8 cellular contexts compared by ENCODE assay signal in genomic region chr12:109052415-109053323, GRCh38. TPM values are rescaled to one million over a fixed set of nuclear protein-coding genes. Genes with fewer than 3 reads are reported as not detected.
DNase-seq lines count a peak whose midpoint lies in the region; ATAC-seq and TF ChIP-seq lines count a peak whose summit lies in the region.

Gene USP30, plus strand, starts transcription at chr12:109052576. Its CDS starts 103 bp downstream, at chr12:109052679.

- H3K4me3 ChIP-seq in AG04449 (ENCODE audit: low read depth, low read length) (peak within 1 kb of the TSS; percentile 94), cardiac fibroblast (replicated peaks in 1 of 2; ENCODE audit: low read depth in 2 of 2, low read length in 2 of 2) (peak within 1 kb of the TSS; percentile 93 to 96)

- no peaks in the 10 kb centered on the region for H3K27me3 Mint-ChIP-seq in WTC11 (ENCODE audit: low read depth)

- no peak within 1 kb of the TSS for H3K27ac Mint-ChIP-seq in WTC11

- H3K4me1 Mint-ChIP-seq in WTC11, result peaks cover 10% of the 10 kb centered on the region

- H3K9me3 Mint-ChIP-seq in WTC11, result no peaks in the 10 kb centered on the region

- POLR2A ChIA-PET in AG04449 (lab: Yijun Ruan, JAX), result interaction anchor here (0.6 kb wide), 1 partner anchor 195 kb away, joined by 3 read pairs; the partner anchor contains the start of gene SSH1
- POLR2A ChIA-PET in WTC11 (lab: Charles Lee), result interaction anchor here (0.9 to 1.3 kb wide), 2 partner anchors 17 to 101 kb away, joined by 3 read pairs; no protein-coding TSS in a partner anchor

- DNase-seq in AG04449 (ENCODE audit: low read depth, low spot score) (peak; percentile 41), NCI-H2196 treated with DMSO at 0.1 percent for 48 hours (lab: John Stamatoyannopoulos, UW; ENCODE audit: unreplicated experiment) (peak; percentile 70), WTC11 (ENCODE audit: low spot score) (peak; percentile 83), cardiac fibroblast (ENCODE audit: low read depth in 2 of 2) (peak; percentile 90 to 93), inferior parietal cortex (ENCODE audit: extremely low spot score) (peak; percentile 93), smooth muscle cell of the brain vasculature (ENCODE audit: low read depth, low spot score) (peak; percentile 57)

- CTCF ChIA-PET in AG04449 (lab: Yijun Ruan, JAX) (interaction anchor here (0.9 to 2.5 kb wide), 3 partner anchors 10 to 200 kb away, joined by 3 to 9 read pairs (median 5); no protein-coding TSS in a partner anchor), WTC11 (lab: Charles Lee) (interaction anchor here (1.0 to 1.3 kb wide), 2 partner anchors 17 to 40 kb away, joined by 3 to 5 read pairs; partner anchors contain the start of gene ALKBH2)

- ATAC-seq in GM18868 (IDR thresholded peaks at IDR 0.05; ENCODE audit: unreplicated experiment), result peak; percentile 79
- ATAC-seq in HG03097 (IDR thresholded peaks at IDR 0.05; ENCODE audit: low FRiP score, unreplicated experiment), result peak; percentile 63
- peak; percentile 93 for ATAC-seq in WTC11

- no peaks in the 10 kb centered on the region for H3K36me3 Mint-ChIP-seq in WTC11

- peak within 1 kb of the TSS; percentile 91 for H3K4me3 Mint-ChIP-seq in WTC11

- TF ChIP-seq CTCF in AG04449 (IDR thresholded peaks at IDR 0.05; ENCODE audit: insufficient read depth, low read length, missing control alignments), result no peak
- TF ChIP-seq CTCF in WTC11 (IDR thresholded peaks at IDR 0.05), result no peak
- no peak for TF ChIP-seq CTCF in cardiac fibroblast (IDR thresholded peaks at IDR 0.05; ENCODE audit: low read depth, low read length)

TF ChIP-seq in WTC11, 78 proteins besides CTCF, POLR2A, EP300 and RAD21 (continues in another document):
- TF ChIP-seq CDX4 (CRISPR knock-in tag; IDR thresholded peaks at IDR 0.05; ENCODE audit: borderline replicate concordance) (no peak), ZSCAN18 (CRISPR knock-in tag; IDR thresholded peaks at IDR 0.05) (no peak), GABPB1 (CRISPR knock-in tag; IDR thresholded peaks at IDR 0.05) (peak; percentile 94), AR (CRISPR knock-in tag; IDR thresholded peaks at IDR 0.05) (no peak), ERG (CRISPR knock-in tag; IDR thresholded peaks at IDR 0.05) (no peak), ZNF219 (CRISPR knock-in tag; IDR thresholded peaks at IDR 0.05; ENCODE audit: borderline replicate concordance) (no peak), ARID4B (CRISPR knock-in tag; IDR thresholded peaks at IDR 0.05; ENCODE audit: borderline replicate concordance) (peak; percentile 73; the same call in 1 of the 2 replicates), E2F5 (CRISPR knock-in tag; IDR thresholded peaks at IDR 0.05) (0 out of 2 replicates have a peak, but pooled peaks have one; percentile 32), E2F1 (CRISPR knock-in tag; IDR thresholded peaks at IDR 0.05) (no peak), FOXK1 (CRISPR knock-in tag; IDR thresholded peaks at IDR 0.05) (peak; percentile 88)

RNA-seq across cellular contexts. Expression of gene USP30, which starts in this region (rescaled TPM):
- total RNA-seq in WTC11 (2021), result 6.9 to 8.6 TPM (median 7.1 TPM) in 3 replicates

Comparison
In these comparisons a context has a peak if more than half of its experiments do, and no peak if none do; other contexts are left out.
1. Peak in every context shown above with its lines: DNase-seq, ATAC-seq and H3K4me3 ChIP-seq.
2. DNase-seq: peak in every context shown above with its lines; median percentile 93 in inferior parietal cortex; 92 in cardiac fibroblast; 83 in WTC11; 70 in NCI-H2196 treated with DMSO at 0.1 percent for 48 hours; 57 in smooth muscle cell of the brain vasculature; 41 in AG04449.